1 cellular context compared by ENCODE assay signal in genomic region chr10:5970527-5970926, GRCh38.
TF ChIP-seq lines count a peak whose summit lies in the region.

No MANE protein-coding gene starts in this region.

TF ChIP-seq in K562, 482 proteins besides CTCF, POLR2A, EP300 and RAD21:
- TF ChIP-seq MTF1 (CRISPR knock-in tag; IDR thresholded peaks at IDR 0.05; ENCODE audit: borderline replicate concordance) = no peak
- no peak for TF ChIP-seq OTX1 (CRISPR knock-in tag; IDR thresholded peaks at IDR 0.05)
- TF ChIP-seq BCL6 (CRISPR knock-in tag; IDR thresholded peaks at IDR 0.05) = no peak
- TF ChIP-seq ZNF23 (CRISPR knock-in tag; IDR thresholded peaks at IDR 0.05) = no peak
- no peak for TF ChIP-seq AFF4 (CRISPR knock-in tag; IDR thresholded peaks at IDR 0.05)
- TF ChIP-seq XRCC5 (IDR thresholded peaks at IDR 0.05; ENCODE audit: low read depth, low read length) = no peak
- no peak for TF ChIP-seq ZBTB9 (CRISPR knock-in tag; IDR thresholded peaks at IDR 0.05)
- TF ChIP-seq NFXL1 (CRISPR knock-in tag; IDR thresholded peaks at IDR 0.05) = no peak
